ENCODE assay signal across 19 cellular contexts in genomic region chr18:56226025-56226424, GRCh38.
DNase-seq lines count a peak whose midpoint lies in the region; ATAC-seq, FAIRE-seq and TF ChIP-seq lines count a peak whose summit lies in the region.
"Had no signal": no experiment of that assay in that cellular context is flagged by ENCODE, and none has a peak within 500 bp of the region (broad histone marks: within the 10 kb centered on the region; RNA-seq: fewer than 3 reads in every experiment).

No MANE protein-coding gene starts in this region.

- DNase-seq in A549 (ENCODE audit: low read depth in 1 of 2, low spot score in 1 of 2) (no peak), IMR-90 (no peak)
- DNase-seq in activated CD8-positive, alpha-beta T cell treated with anti-CD3 and anti-CD28 coated beads for 36 hours = no peak
- DNase-seq: 8988T; AML-193; Caco-2; Calu3; CD4-positive, alpha-beta T cell; CD8-positive, alpha-beta T cell; DMS79 treated with DMSO at 0.1 percent for 48 hours; GF-D8 had no signal

- H3K4me3 ChIP-seq in A549 (no peak overlapping the region), IMR-90 (ENCODE audit: insufficient read depth, low read depth, low read length) (no peak overlapping the region)
- H3K4me3 ChIP-seq: BLaER1 treated with 17β-estradiol and CSF1 and Interleukin-3, amounts not matched to agents 10 nM and 100 nM had no signal

- H3K27ac ChIP-seq in A549 = no peak overlapping the region
- H3K27ac ChIP-seq in IMR-90 (ENCODE audit: insufficient read depth, low read length) = no peak overlapping the region
- H3K27ac ChIP-seq: BLaER1 treated with 17β-estradiol and CSF1 and Interleukin-3, amounts not matched to agents 10 nM and 100 nM; C4-2B had no signal

- H3K4me1 ChIP-seq in A549 = no peaks in the 10 kb centered on the region
- H3K4me1 ChIP-seq in IMR-90 (ENCODE audit: control insufficient read depth, insufficient read depth, low read length) = peaks cover 2% of the 10 kb centered on the region
- H3K4me1 ChIP-seq: Caco-2 had no signal

- FAIRE-seq in A549 (lab: Jason Lieb, UNC) (no peak), endometrium (lab: Jason Lieb, UNC) (peak; percentile 29)
- FAIRE-seq: G401.6, GM12891, GM19239 had no signal

- no peak overlapping the region for H2AFZ ChIP-seq in IMR-90 (replicated peaks; ENCODE audit: low read length, poor library complexity)

- no peak overlapping the region for H4K5ac ChIP-seq in IMR-90 (ENCODE audit: low read depth, low read length)

- H3K79me1 ChIP-seq in IMR-90 (ENCODE audit: low read depth in 1 of 2, low read length in 2 of 2) = no peaks in the 10 kb centered on the region

- POLR2A ChIA-PET in A549 (lab: Yijun Ruan, JAX) (no interaction called here), IMR-90 (lab: Charles Lee; ENCODE audit: unreplicated experiment) (no interaction called here)
- POLR2A ChIA-PET in activated CD8-positive, alpha-beta T cell treated with anti-CD3 and anti-CD28 coated beads for 36 hours (lab: Charles Lee) = no interaction called here

- no peak overlapping the region for H4K8ac ChIP-seq in IMR-90 (ENCODE audit: low read depth in 2 of 2, low read length in 2 of 2)

- intact Hi-C loops in IMR-90 (cut with micrococcal nuclease) = no loop called here
- intact Hi-C loops in activated CD8-positive, alpha-beta T cell treated with anti-CD3 and anti-CD28 coated beads for 36 hours (cut with micrococcal nuclease) = no loop called here

- H3K4me1 Mint-ChIP-seq in activated CD8-positive, alpha-beta T cell treated with anti-CD3 and anti-CD28 coated beads for 36 hours (ENCODE audit: low read depth) = no peaks in the 10 kb centered on the region

- peaks cover 6% of the 10 kb centered on the region for H3K9me3 Mint-ChIP-seq in activated CD8-positive, alpha-beta T cell treated with anti-CD3 and anti-CD28 coated beads for 36 hours

- H3K9ac ChIP-seq in IMR-90 (ENCODE audit: low read depth, low read length) = no peak overlapping the region
- H3K9ac ChIP-seq: BLaER1 treated with 17β-estradiol and CSF1 and Interleukin-3, amounts not matched to agents 10 nM and 100 nM had no signal

- CTCF ChIA-PET in A549 (lab: Yijun Ruan, JAX) (no interaction called here), IMR-90 (lab: Yijun Ruan, JAX) (no interaction called here)
- CTCF ChIA-PET in activated CD8-positive, alpha-beta T cell treated with anti-CD3 and anti-CD28 coated beads for 36 hours (lab: Charles Lee) = no interaction called here

- H3K56ac ChIP-seq in IMR-90 (ENCODE audit: extremely low read depth, insufficient read depth, low read length) = no peak overlapping the region

- H3K27me3 ChIP-seq in IMR-90 (ENCODE audit: control insufficient read depth, insufficient read depth, low read length) = no peaks in the 10 kb centered on the region
- H3K27me3 ChIP-seq: BLaER1 treated with 17β-estradiol and CSF1 and Interleukin-3, amounts not matched to agents 10 nM and 100 nM had no signal

- BruUV-seq in IMR-90 (replicated peaks; lab: Mats Ljungman, UMichigan) = no TSS peak

- H3K4ac ChIP-seq in IMR-90 (ENCODE audit: low read depth, low read length) = no peak overlapping the region

- WGBS in A549 (ENCODE audit: missing lambda C conversion rate) = 28% methylated on average over 5 of the region's 5 CpGs
- no CpG with 5 or more reads among the region's 5 CpGs for WGBS in IMR-90 (ENCODE audit: extremely low coverage in 2 of 2, insufficient read length in 1 of 2), 2 experiments

- H3K4me2 ChIP-seq in A549 = no peak overlapping the region
- H3K4me2 ChIP-seq in IMR-90 (ENCODE audit: low read depth, low read length) = no peak overlapping the region
- H3K4me2 ChIP-seq: BLaER1 treated with 17β-estradiol and CSF1 and Interleukin-3, amounts not matched to agents 10 nM and 100 nM had no signal

- TF ChIP-seq RAD21 in A549 (conservative IDR thresholded peaks at IDR 0.05 in 1 of 2, IDR thresholded peaks at IDR 0.05 in 1 of 2) (no peak), IMR-90 (IDR thresholded peaks at IDR 0.05; ENCODE audit: low read length) (no peak)

- H3K14ac ChIP-seq in IMR-90 (replicated peaks; ENCODE audit: low read depth, low read length) = no peak overlapping the region

- H3K27ac Mint-ChIP-seq in activated CD8-positive, alpha-beta T cell treated with anti-CD3 and anti-CD28 coated beads for 36 hours = no peak overlapping the region
- H3K27ac Mint-ChIP-seq: B cell; CD4-positive, alpha-beta T cell; CD8-positive, alpha-beta T cell had no signal

- no peak overlapping the region for H2BK5ac ChIP-seq in IMR-90 (ENCODE audit: low read depth, low read length, poor library complexity, severe bottlenecking)

- H3K36me3 Mint-ChIP-seq in activated CD8-positive, alpha-beta T cell treated with anti-CD3 and anti-CD28 coated beads for 36 hours (ENCODE audit: low read depth) = no peaks in the 10 kb centered on the region
- H3K36me3 Mint-ChIP-seq: CD8-positive, alpha-beta T cell had no signal

- H4K91ac ChIP-seq in IMR-90 (ENCODE audit: insufficient read depth, low read depth, low read length) = no peak overlapping the region

- H3K27me3 Mint-ChIP-seq in activated CD8-positive, alpha-beta T cell treated with anti-CD3 and anti-CD28 coated beads for 36 hours = no peaks in the 10 kb centered on the region
- H3K27me3 Mint-ChIP-seq: B cell; CD4-positive, alpha-beta T cell had no signal

- H2AK9ac ChIP-seq in IMR-90 (replicated peaks; ENCODE audit: low read depth, low read length, poor library complexity) = no peak overlapping the region

- no peak overlapping the region for H3K4me3 Mint-ChIP-seq in activated CD8-positive, alpha-beta T cell treated with anti-CD3 and anti-CD28 coated beads for 36 hours
- H3K4me3 Mint-ChIP-seq: B cell; CD4-positive, alpha-beta T cell; CD8-positive, alpha-beta T cell had no signal

- H4K20me1 ChIP-seq in IMR-90 (ENCODE audit: insufficient read depth, low read length) = no peaks in the 10 kb centered on the region
- H4K20me1 ChIP-seq: BLaER1 treated with 17β-estradiol and CSF1 and Interleukin-3, amounts not matched to agents 10 nM and 100 nM had no signal

- no peaks in the 10 kb centered on the region; the same call in 1 of the 2 replicates for H3K9me1 ChIP-seq in IMR-90 (ENCODE audit: insufficient read depth, low read length)

- TF ChIP-seq POLR2A in A549 (IDR thresholded peaks at IDR 0.05; ENCODE audit: low read length) = no peak
- no peak for TF ChIP-seq POLR2A in IMR-90 (IDR thresholded peaks at IDR 0.05; ENCODE audit: low read depth, low read length)

- no peak for ATAC-seq in A549
- ATAC-seq in IMR-90 (ENCODE audit: low read depth) = no peak
- ATAC-seq in HG03025 (IDR thresholded peaks at IDR 0.05; ENCODE audit: low FRiP score, unreplicated experiment) = no peak
- no peak for ATAC-seq in activated CD8-positive, alpha-beta T cell treated with anti-CD3 and anti-CD28 coated beads for 36 hours
- ATAC-seq: CD8-positive, alpha-beta T cell had no signal

- H2BK20ac ChIP-seq in IMR-90 (ENCODE audit: low read depth, low read length) = no peak overlapping the region

- peak overlapping the region; percentile 32 for H2BK120ac ChIP-seq in IMR-90 (ENCODE audit: low read depth, low read length)

- H3K23ac ChIP-seq in IMR-90 (ENCODE audit: low read depth, low read length) = no peak overlapping the region

- TF ChIP-seq EP300 in A549 (IDR thresholded peaks at IDR 0.05) = no peak

- H2AK5ac ChIP-seq in IMR-90 (ENCODE audit: low read depth, low read length) = no peak overlapping the region

- H3K18ac ChIP-seq in IMR-90 (ENCODE audit: low read depth, low read length) = no peak overlapping the region

- no peak overlapping the region for H2BK15ac ChIP-seq in IMR-90 (ENCODE audit: low read depth, low read length)

- in situ Hi-C loops in IMR-90 (cut with MboI; ENCODE audit: low sequenced_read_pairs) = no loop called here

- no peaks in the 10 kb centered on the region for H3K36me3 ChIP-seq in IMR-90 (ENCODE audit: control insufficient read depth, insufficient read depth, low read length)
- H3K36me3 ChIP-seq: BLaER1 treated with 17β-estradiol and CSF1 and Interleukin-3, amounts not matched to agents 10 nM and 100 nM had no signal

- H3K9me3 ChIP-seq in A549 (no peaks in the 10 kb centered on the region), IMR-90 (ENCODE audit: control insufficient read depth, insufficient read depth, low read length) (peaks cover 4% of the 10 kb centered on the region; the same call in 1 of the 2 replicates)
- H3K9me3 ChIP-seq: Caco-2 had no signal

- TF ChIP-seq CTCF in A549 (IDR thresholded peaks at IDR 0.05) = no peak
- no peak for TF ChIP-seq CTCF in IMR-90 (conservative IDR thresholded peaks at IDR 0.05; ENCODE audit: low read depth, low read length)
- no peak for TF ChIP-seq CTCF in activated CD8-positive, alpha-beta T cell treated with anti-CD3 and anti-CD28 coated beads for 36 hours (IDR thresholded peaks at IDR 0.05)

- dilution Hi-C loops in IMR-90 (cut with HindIII; ENCODE audit: low sequenced_read_pairs, unreplicated experiment) = no loop called here

TF ChIP-seq in A549, 52 proteins besides CTCF, POLR2A, EP300 and RAD21:
- TF ChIP-seq FOXS1 (CRISPR knock-in tag; IDR thresholded peaks at IDR 0.05) (no peak), MAFK (IDR thresholded peaks at IDR 0.05; ENCODE audit: partially characterized antibody) (peak; percentile 31), CHD2 (IDR thresholded peaks at IDR 0.05; ENCODE audit: low read length, partially characterized antibody) (no peak), TFCP2L1 (CRISPR knock-in tag; IDR thresholded peaks at IDR 0.05) (no peak), MYC (IDR thresholded peaks at IDR 0.05; ENCODE audit: borderline replicate concordance, low read length) (no peak), CEBPB (IDR thresholded peaks at IDR 0.05) (no peak)
- TF ChIP-seq, protein P1, sequence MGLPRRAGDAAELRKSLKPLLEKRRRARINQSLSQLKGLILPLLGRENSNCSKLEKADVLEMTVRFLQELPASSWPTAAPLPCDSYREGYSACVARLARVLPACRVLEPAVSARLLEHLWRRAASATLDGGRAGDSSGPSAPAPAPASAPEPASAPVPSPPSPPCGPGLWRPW (IDR thresholded peaks at IDR 0.05) = no peak

TF ChIP-seq in IMR-90, 13 proteins besides CTCF, POLR2A, EP300 and RAD21:
- TF ChIP-seq MAZ (IDR thresholded peaks at IDR 0.05; ENCODE audit: borderline replicate concordance, low read depth, low read length) (no peak), MAFK (IDR thresholded peaks at IDR 0.05; ENCODE audit: low read depth, low read length) (peak; percentile 62)
